In the genomic region with DNA sequence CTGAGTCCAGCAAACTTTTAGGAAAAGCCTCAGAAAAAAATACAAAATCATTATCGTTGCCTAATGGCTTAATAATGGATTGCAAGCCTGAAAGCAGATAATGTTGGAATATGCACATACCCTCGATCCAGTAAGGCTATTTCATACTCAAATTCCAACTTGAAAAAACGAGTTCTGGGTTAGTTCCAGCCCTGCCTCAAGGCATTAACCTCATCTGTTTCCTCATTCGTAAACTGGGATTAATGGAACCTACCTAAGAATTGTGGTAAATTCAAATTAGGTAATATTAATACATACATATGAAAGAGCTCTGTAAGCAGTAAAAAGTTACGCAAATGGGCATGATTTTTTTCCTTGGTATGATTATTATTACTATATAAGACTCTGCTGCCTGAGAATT, we compare ENCODE assay signal across 23 cellular contexts.
DNase-seq lines count a peak whose midpoint lies in the region; ATAC-seq and TF ChIP-seq lines count a peak whose summit lies in the region.
"Had no signal": no experiment of that assay in that cellular context is flagged by ENCODE, and none has a peak within 500 bp of the region (broad histone marks: within the 10 kb centered on the region; RNA-seq: fewer than 3 reads in every experiment).

No MANE protein-coding gene starts in this region.

- H3K27me3 Mint-ChIP-seq in WTC11 (ENCODE audit: low read depth): peaks cover 10% of the 10 kb centered on the region

- no peak for ATAC-seq in WTC11
- ATAC-seq: activated T-cell treated with anti-CD3 and anti-CD28 coated beads, Interleukin-2, amount 50 U/mL, for 72 hours; left lobe of liver; natural killer cell had no signal

- peaks cover 28% of the 10 kb centered on the region for H3K9me3 Mint-ChIP-seq in WTC11
- H3K9me3 Mint-ChIP-seq: natural killer cell had no signal

- no peak for TF ChIP-seq CTCF in WTC11 (IDR thresholded peaks at IDR 0.05)

- CTCF ChIA-PET in WTC11 (lab: Charles Lee): no interaction called here

- no peak overlapping the region for H3K27ac Mint-ChIP-seq in WTC11
- H3K27ac Mint-ChIP-seq: activated naive CD4-positive, alpha-beta T cell treated with anti-CD3 and anti-CD28 coated beads for 36 hours; activated T-cell treated with anti-CD3 and anti-CD28 coated beads, Interleukin-2, amount 50 U/mL, for 72 hours; CD4-positive, CD25-positive, alpha-beta regulatory T cell; IgD-negative memory B cell; natural killer cell; T-helper 1 cell treated with Interleukin-12 subunit alpha and Interleukin-12 subunit beta and Interleukin-4 antibody, amounts not matched to agents 30 μg/mL and 1 μg/mL, for 36 hours had no signal

- peaks cover 12% of the 10 kb centered on the region for H3K36me3 Mint-ChIP-seq in WTC11
- H3K36me3 Mint-ChIP-seq: CD4-positive, CD25-positive, alpha-beta regulatory T cell; natural killer cell had no signal

- H3K4me3 Mint-ChIP-seq in WTC11: no peak overlapping the region
- H3K4me3 Mint-ChIP-seq: activated naive CD4-positive, alpha-beta T cell treated with anti-CD3 and anti-CD28 coated beads for 36 hours; activated T-cell treated with anti-CD3 and anti-CD28 coated beads, Interleukin-2, amount 50 U/mL, for 72 hours; CD4-positive, CD25-positive, alpha-beta regulatory T cell; IgD-negative memory B cell; natural killer cell; T-helper 1 cell treated with Interleukin-12 subunit alpha and Interleukin-12 subunit beta and Interleukin-4 antibody, amounts not matched to agents 30 μg/mL and 1 μg/mL, for 36 hours had no signal

- POLR2A ChIA-PET in WTC11 (lab: Charles Lee): no interaction called here

- H3K4me1 Mint-ChIP-seq in WTC11: peaks cover 14% of the 10 kb centered on the region

- DNase-seq in NCI-H226: peak; percentile 33
- peak; percentile 22 for DNase-seq in astrocyte of the hippocampus (ENCODE audit: low read depth, low spot score)
- DNase-seq in fibroblast of gingiva (ENCODE audit: low read depth): peak; percentile 22
- DNase-seq in renal cortical epithelial cell (ENCODE audit: low read depth): peak; percentile 67
- DNase-seq in WTC11 (ENCODE audit: low spot score): no peak
- no peak for DNase-seq in DMS53 (lab: John Stamatoyannopoulos, UW)
- DNase-seq in stimulated activated CD4-positive, alpha-beta T cell treated with anti-CD3 and anti-CD28 coated beads, Interleukin-15, amount 100 ng/mL, for 24 hours: no peak
- DNase-seq: activated CD4-positive, alpha-beta T cell treated with anti-CD3 and anti-CD28 coated beads for 48 hours; activated naive CD4-positive, alpha-beta T cell treated with anti-CD3 and anti-CD28 coated beads for 36 hours; activated T-cell treated with anti-CD3 and anti-CD28 coated beads, Interleukin-2, amount 50 U/mL, for 72 hours; amniotic stem cell; CD4-positive, CD25-positive, alpha-beta regulatory T cell; GF-D8; GOT3; midbrain; natural killer cell; NCI-H1436; stimulated activated CD8-positive, alpha-beta memory T cell treated with anti-CD3 and anti-CD28 coated beads, Interleukin-4, amount 100 ng/mL, for 48 hours; stomach; tibial artery had no signal

TF ChIP-seq in WTC11, 78 proteins besides CTCF, POLR2A, EP300 and RAD21:
- TF ChIP-seq TP53 (CRISPR knock-in tag; IDR thresholded peaks at IDR 0.05): no peak
- no peak for TF ChIP-seq ZNF263 (CRISPR knock-in tag; IDR thresholded peaks at IDR 0.05; ENCODE audit: low read depth)
- TF ChIP-seq ZNF232 (CRISPR knock-in tag; IDR thresholded peaks at IDR 0.05): no peak
- TF ChIP-seq, protein P1, sequence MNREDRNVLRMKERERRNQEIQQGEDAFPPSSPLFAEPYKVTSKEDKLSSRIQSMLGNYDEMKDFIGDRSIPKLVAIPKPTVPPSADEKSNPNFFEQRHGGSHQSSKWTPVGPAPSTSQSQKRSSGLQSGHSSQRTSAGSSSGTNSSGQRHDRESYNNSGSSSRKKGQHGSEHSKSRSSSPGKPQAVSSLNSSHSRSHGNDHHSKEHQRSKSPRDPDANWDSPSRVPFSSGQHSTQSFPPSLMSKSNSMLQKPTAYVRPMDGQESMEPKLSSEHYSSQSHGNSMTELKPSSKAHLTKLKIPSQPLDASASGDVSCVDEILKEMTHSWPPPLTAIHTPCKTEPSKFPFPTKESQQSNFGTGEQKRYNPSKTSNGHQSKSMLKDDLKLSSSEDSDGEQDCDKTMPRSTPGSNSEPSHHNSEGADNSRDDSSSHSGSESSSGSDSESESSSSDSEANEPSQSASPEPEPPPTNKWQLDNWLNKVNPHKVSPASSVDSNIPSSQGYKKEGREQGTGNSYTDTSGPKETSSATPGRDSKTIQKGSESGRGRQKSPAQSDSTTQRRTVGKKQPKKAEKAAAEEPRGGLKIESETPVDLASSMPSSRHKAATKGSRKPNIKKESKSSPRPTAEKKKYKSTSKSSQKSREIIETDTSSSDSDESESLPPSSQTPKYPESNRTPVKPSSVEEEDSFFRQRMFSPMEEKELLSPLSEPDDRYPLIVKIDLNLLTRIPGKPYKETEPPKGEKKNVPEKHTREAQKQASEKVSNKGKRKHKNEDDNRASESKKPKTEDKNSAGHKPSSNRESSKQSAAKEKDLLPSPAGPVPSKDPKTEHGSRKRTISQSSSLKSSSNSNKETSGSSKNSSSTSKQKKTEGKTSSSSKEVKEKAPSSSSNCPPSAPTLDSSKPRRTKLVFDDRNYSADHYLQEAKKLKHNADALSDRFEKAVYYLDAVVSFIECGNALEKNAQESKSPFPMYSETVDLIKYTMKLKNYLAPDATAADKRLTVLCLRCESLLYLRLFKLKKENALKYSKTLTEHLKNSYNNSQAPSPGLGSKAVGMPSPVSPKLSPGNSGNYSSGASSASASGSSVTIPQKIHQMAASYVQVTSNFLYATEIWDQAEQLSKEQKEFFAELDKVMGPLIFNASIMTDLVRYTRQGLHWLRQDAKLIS (CRISPR knock-in tag; IDR thresholded peaks at IDR 0.05; ENCODE audit: borderline replicate concordance): no peak
- TF ChIP-seq, protein P2, sequence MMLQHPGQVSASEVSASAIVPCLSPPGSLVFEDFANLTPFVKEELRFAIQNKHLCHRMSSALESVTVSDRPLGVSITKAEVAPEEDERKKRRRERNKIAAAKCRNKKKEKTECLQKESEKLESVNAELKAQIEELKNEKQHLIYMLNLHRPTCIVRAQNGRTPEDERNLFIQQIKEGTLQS (CRISPR knock-in tag; conservative IDR thresholded peaks at IDR 0.05): no peak
- TF ChIP-seq HMGA2 (CRISPR knock-in tag; IDR thresholded peaks at IDR 0.05): no peak
- TF ChIP-seq ZNF416 (CRISPR knock-in tag; IDR thresholded peaks at IDR 0.05): no peak
- TF ChIP-seq PRRX2 (CRISPR knock-in tag; IDR thresholded peaks at IDR 0.05): no peak
- no peak for TF ChIP-seq ATF1 (CRISPR knock-in tag; IDR thresholded peaks at IDR 0.05)
- no peak for TF ChIP-seq NR1H2 (CRISPR knock-in tag; IDR thresholded peaks at IDR 0.05)

Comparison
In these comparisons a context has a peak if more than half of its experiments do, and no peak if none do; other contexts are left out.
1. DNase-seq: peak in NCI-H226 (single experiment), astrocyte of the hippocampus (single experiment), fibroblast of gingiva (single experiment) and renal cortical epithelial cell (single experiment); none in WTC11 (single experiment), DMS53 (single experiment) and stimulated activated CD4-positive, alpha-beta T cell treated with anti-CD3 and anti-CD28 coated beads, Interleukin-15, amount 100 ng/mL, for 24 hours (single experiment).